16 cellular contexts compared by ENCODE assay signal in genomic region chr1:200198247-200198646, GRCh38.
A peak's percentile ranks its signal among the peaks of the same experiment; 100 is the strongest.
DNase-seq lines count a peak whose midpoint lies in the region; ATAC-seq and TF ChIP-seq lines count a peak whose summit lies in the region.
"Had no signal": no experiment of that assay in that cellular context is flagged by ENCODE, and none has a peak within 500 bp of the region (broad histone marks: within the 10 kb centered on the region; RNA-seq: fewer than 3 reads in every experiment).

No MANE protein-coding gene starts in this region.

- no peak overlapping the region for H3K27ac Mint-ChIP-seq in activated CD4-positive, alpha-beta T cell treated with anti-CD3 and anti-CD28 coated beads for 36 hours
- H3K27ac Mint-ChIP-seq: CD4-positive, CD25-positive, alpha-beta regulatory T cell had no signal

- POLR2A ChIA-PET in HEK293T (lab: Yijun Ruan, JAX): no interaction called here
- POLR2A ChIA-PET in activated CD4-positive, alpha-beta T cell treated with anti-CD3 and anti-CD28 coated beads for 36 hours (lab: Charles Lee): no interaction called here

- no peak for TF ChIP-seq POLR2A in stomach (IDR thresholded peaks at IDR 0.05)
- no peak for TF ChIP-seq POLR2A in breast epithelium (IDR thresholded peaks at IDR 0.05)

- CTCF ChIA-PET in HEK293T (lab: Yijun Ruan, JAX): no interaction called here
- CTCF ChIA-PET in activated CD4-positive, alpha-beta T cell treated with anti-CD3 and anti-CD28 coated beads for 36 hours (lab: Charles Lee): no interaction called here

- H3K4me1 Mint-ChIP-seq in activated CD4-positive, alpha-beta T cell treated with anti-CD3 and anti-CD28 coated beads for 36 hours: no peaks in the 10 kb centered on the region
- H3K4me1 Mint-ChIP-seq: CD4-positive, CD25-positive, alpha-beta regulatory T cell had no signal

- DNase-seq in HEK293T (ENCODE audit: extremely low spot score): peak; percentile 58
- DNase-seq in NCI-H1417 treated with DMSO at 0.1 percent for 48 hours (lab: John Stamatoyannopoulos, UW): peak; percentile 78
- peak; percentile 37 for DNase-seq in NCI-H345 (lab: John Stamatoyannopoulos, UW)
- DNase-seq in islet precursor cell: peak; percentile 89
- DNase-seq in stomach: no peak
- DNase-seq in epidermal melanocyte (ENCODE audit: insufficient read length, low spot score): no peak
- no peak for DNase-seq in breast epithelium (ENCODE audit: low spot score in 2 of 2)
- no peak for DNase-seq in activated CD4-positive, alpha-beta T cell treated with anti-CD3 and anti-CD28 coated beads for 36 hours
- DNase-seq: ACHN; CD4-positive, CD25-positive, alpha-beta regulatory T cell; DMS79; NCI-H2171; NCI-H774; RPMI8226 had no signal

- H3K4me3 Mint-ChIP-seq in activated CD4-positive, alpha-beta T cell treated with anti-CD3 and anti-CD28 coated beads for 36 hours: no peak overlapping the region
- H3K4me3 Mint-ChIP-seq: CD4-positive, CD25-positive, alpha-beta regulatory T cell had no signal

- H3K9me3 Mint-ChIP-seq in activated CD4-positive, alpha-beta T cell treated with anti-CD3 and anti-CD28 coated beads for 36 hours (ENCODE audit: low read depth): no peaks in the 10 kb centered on the region

- H3K36me3 ChIP-seq in stomach (no peaks in the 10 kb centered on the region), breast epithelium (no peaks in the 10 kb centered on the region)
- H3K36me3 ChIP-seq: SJSA1 had no signal

- no peak for TF ChIP-seq CTCF in stomach (IDR thresholded peaks at IDR 0.05)
- no peak for TF ChIP-seq CTCF in breast epithelium (IDR thresholded peaks at IDR 0.05)

- no peaks in the 10 kb centered on the region for H3K36me3 Mint-ChIP-seq in activated CD4-positive, alpha-beta T cell treated with anti-CD3 and anti-CD28 coated beads for 36 hours (ENCODE audit: low read depth)
- H3K36me3 Mint-ChIP-seq: CD4-positive, CD25-positive, alpha-beta regulatory T cell had no signal

- ATAC-seq in activated CD4-positive, alpha-beta T cell treated with anti-CD3 and anti-CD28 coated beads for 36 hours: no peak
- ATAC-seq: K562 had no signal

- peaks cover 0 to 7% (median 0%) of the 10 kb centered on the region in 4 donors for H3K9me3 ChIP-seq in stomach
- peaks cover 0 to 9% of the 10 kb centered on the region in 2 donors for H3K9me3 ChIP-seq in breast epithelium
- H3K9me3 ChIP-seq: SJSA1 had no signal

- H3K27ac ChIP-seq in stomach (no peak overlapping the region), breast epithelium (no peak overlapping the region)
- H3K27ac ChIP-seq: SJSA1 had no signal

- WGBS in stomach, 5 donors: 36 to 60% (median 48%) methylated on average over 3 of the region's 3 CpGs

- no peaks in the 10 kb centered on the region for H3K4me1 ChIP-seq in stomach
- no peaks in the 10 kb centered on the region for H3K4me1 ChIP-seq in breast epithelium
- H3K4me1 ChIP-seq: SJSA1 had no signal

- H3K27me3 ChIP-seq in stomach: no peaks in the 10 kb centered on the region
- no peaks in the 10 kb centered on the region for H3K27me3 ChIP-seq in breast epithelium
- H3K27me3 ChIP-seq: SJSA1 had no signal

- no peak overlapping the region for H3K4me3 ChIP-seq in stomach
- no peak overlapping the region for H3K4me3 ChIP-seq in breast epithelium
- H3K4me3 ChIP-seq: K562, SJSA1 had no signal

- intact Hi-C loops in stomach (cut with DNase I; ENCODE audit: low total_unique reads) (no loop called here), breast epithelium (cut with DNase I; ENCODE audit: low total_unique reads) (no loop called here)
- intact Hi-C loops in activated CD4-positive, alpha-beta T cell treated with anti-CD3 and anti-CD28 coated beads for 36 hours (cut with DNase I, micrococcal nuclease): no loop called here

- TF ChIP-seq EP300 in stomach (IDR thresholded peaks at IDR 0.05): no peak

- H3K27me3 Mint-ChIP-seq in activated CD4-positive, alpha-beta T cell treated with anti-CD3 and anti-CD28 coated beads for 36 hours: peaks cover 3% of the 10 kb centered on the region

TF ChIP-seq in HEK293T, 16 proteins besides CTCF, POLR2A, EP300 and RAD21:
- TF ChIP-seq PKNOX1 (IDR thresholded peaks at IDR 0.05) (peak; percentile 64), FOXA1 (IDR thresholded peaks at IDR 0.05) (no peak)

Comparison
In these comparisons a context has a peak if more than half of its experiments do, and no peak if none do; other contexts are left out.
1. DNase-seq: peak in HEK293T (single experiment), NCI-H1417 treated with DMSO at 0.1 percent for 48 hours (single experiment), NCI-H345 (single experiment) and islet precursor cell (single experiment); none in stomach (single experiment), epidermal melanocyte (single experiment), breast epithelium (0 of 2) and activated CD4-positive, alpha-beta T cell treated with anti-CD3 and anti-CD28 coated beads for 36 hours (single experiment).